Comparison of ENCODE assay signal across 30 cellular contexts in genomic region chr11:7448126-7448525, GRCh38. TPM values are rescaled to one million over a fixed set of nuclear protein-coding genes. Genes with fewer than 3 reads are reported as not detected.
DNase-seq lines count a peak whose midpoint lies in the region; ATAC-seq, FAIRE-seq and TF ChIP-seq lines count a peak whose summit lies in the region.
"Had no signal": no experiment of that assay in that cellular context is flagged by ENCODE, and none has a peak within 500 bp of the region (broad histone marks: within the 10 kb centered on the region; RNA-seq: fewer than 3 reads in every experiment).

No MANE protein-coding gene starts in this region.

- no peaks in the 10 kb centered on the region for H3K36me3 Mint-ChIP-seq in naive thymus-derived CD8-positive, alpha-beta T cell
- H3K36me3 Mint-ChIP-seq: activated naive CD8-positive, alpha-beta T cell treated with anti-CD3 and anti-CD28 coated beads for 36 hours had no signal

- H3K4me1 Mint-ChIP-seq in naive thymus-derived CD8-positive, alpha-beta T cell, result no peaks in the 10 kb centered on the region
- H3K4me1 Mint-ChIP-seq: activated CD4-positive, alpha-beta T cell treated with anti-CD3 and anti-CD28 coated beads, Interleukin-2, amount 10 ng/mL, durations not matched to agents 24 days and 14 days; activated naive CD8-positive, alpha-beta T cell treated with anti-CD3 and anti-CD28 coated beads for 36 hours had no signal

- peak in 2 of 3 experiments; percentile 10 to 19; a peak in 1 of 6 replicates for TF ChIP-seq CTCF in K562 (IDR thresholded peaks at IDR 0.05 in 2 of 3, conservative IDR thresholded peaks at IDR 0.05 in 1 of 3; ENCODE audit: insufficient read depth in 2 of 3, low read depth in 1 of 3, low read length in 3 of 3)

- 2% methylated on average over 11 of the region's 11 CpGs for WGBS in K562 (ENCODE audit: insufficient coverage, low coverage, missing lambda C conversion rate)

- FAIRE-seq in K562 (lab: Jason Lieb, UNC), result no peak
- FAIRE-seq: G401.6, keratinocyte, RCC 7860 had no signal

- H3K27ac Mint-ChIP-seq in naive thymus-derived CD8-positive, alpha-beta T cell, result no peak overlapping the region
- H3K27ac Mint-ChIP-seq: activated CD4-positive, alpha-beta T cell treated with anti-CD3 and anti-CD28 coated beads, Interleukin-2, amount 10 ng/mL, durations not matched to agents 24 days and 14 days; activated naive CD8-positive, alpha-beta T cell treated with anti-CD3 and anti-CD28 coated beads for 36 hours had no signal

- H2AFZ ChIP-seq in Karpas-422 (ENCODE audit: low read length) (no peak overlapping the region), K562 (ENCODE audit: low read depth, low read length) (no peak overlapping the region)

- H3K9ac ChIP-seq in Karpas-422 (ENCODE audit: low read length) (no peak overlapping the region), K562 (ENCODE audit: insufficient read depth in 1 of 2, low read depth in 2 of 2, low read length in 2 of 2) (no peak overlapping the region)
- H3K9ac ChIP-seq: BLaER1 treated with 17β-estradiol and CSF1 and Interleukin-3, amounts not matched to agents 10 nM and 100 nM; KMS-11 had no signal

- no peak for TF ChIP-seq POLR2A in K562 (conservative IDR thresholded peaks at IDR 0.05)

- in situ Hi-C loops in K562 (cut with MboI), result loop anchor here (10.0 kb wide), 1 partner anchor 353 kb away; no protein-coding TSS in a partner anchor

- no peaks in the 10 kb centered on the region for H3K9me3 Mint-ChIP-seq in naive thymus-derived CD8-positive, alpha-beta T cell
- H3K9me3 Mint-ChIP-seq: activated CD4-positive, alpha-beta T cell treated with anti-CD3 and anti-CD28 coated beads, Interleukin-2, amount 10 ng/mL, durations not matched to agents 24 days and 14 days; activated naive CD8-positive, alpha-beta T cell treated with anti-CD3 and anti-CD28 coated beads for 36 hours; activated T-cell treated with anti-CD3 and anti-CD28 coated beads, Interleukin-2, amount 50 U/mL, for 4 hours; naive B cell had no signal

- POLR2A ChIA-PET in K562 (lab: Yijun Ruan, JAX), result no interaction called here
- POLR2A ChIA-PET in naive thymus-derived CD8-positive, alpha-beta T cell (lab: Charles Lee), result no interaction called here

- no peak for TF ChIP-seq EP300 in K562 (IDR thresholded peaks at IDR 0.05; ENCODE audit: low read length)

- H3K27me3 Mint-ChIP-seq in naive thymus-derived CD8-positive, alpha-beta T cell, result peaks cover 0 to 8% (median 2%) of the 10 kb centered on the region in 5 donors
- H3K27me3 Mint-ChIP-seq: activated CD4-positive, alpha-beta T cell treated with anti-CD3 and anti-CD28 coated beads, Interleukin-2, amount 10 ng/mL, durations not matched to agents 24 days and 14 days; activated naive CD8-positive, alpha-beta T cell treated with anti-CD3 and anti-CD28 coated beads for 36 hours; naive B cell had no signal

- intact Hi-C loops in K562 (cut with micrococcal nuclease), result no loop called here

- H3K79me2 ChIP-seq in Karpas-422 (ENCODE audit: low read length), result no peaks in the 10 kb centered on the region
- no peaks in the 10 kb centered on the region for H3K79me2 ChIP-seq in K562 (ENCODE audit: control insufficient read depth, insufficient read depth, low read length)

- TF ChIP-seq RAD21 in K562 (CRISPR knock-in tag; conservative IDR thresholded peaks at IDR 0.05 in 1 of 2, IDR thresholded peaks at IDR 0.05 in 1 of 2), result peak in 1 of 2 experiments; percentile 19; a peak in 1 of 4 replicates

- CTCF ChIA-PET in K562 (lab: Yijun Ruan, JAX; ENCODE audit: low intra/inter-chr PET ratio), result no interaction called here

- H3K4me3 Mint-ChIP-seq in naive thymus-derived CD8-positive, alpha-beta T cell, result no peak overlapping the region
- H3K4me3 Mint-ChIP-seq: activated CD4-positive, alpha-beta T cell treated with anti-CD3 and anti-CD28 coated beads, Interleukin-2, amount 10 ng/mL, durations not matched to agents 24 days and 14 days; activated naive CD8-positive, alpha-beta T cell treated with anti-CD3 and anti-CD28 coated beads for 36 hours; activated T-cell treated with anti-CD3 and anti-CD28 coated beads, Interleukin-2, amount 50 U/mL, for 4 hours; naive B cell had no signal

- no peaks in the 10 kb centered on the region for H3K9me2 ChIP-seq in Karpas-422 (replicated peaks; ENCODE audit: insufficient read depth, low read length)

- H3K4me1 ChIP-seq in Karpas-422 (ENCODE audit: low read length), result peaks cover 8% of the 10 kb centered on the region
- no peaks in the 10 kb centered on the region for H3K4me1 ChIP-seq in K562 (replicated peaks in 1 of 2; ENCODE audit: control insufficient read depth in 2 of 2, insufficient read depth in 2 of 2, low read length in 2 of 2)
- H3K4me1 ChIP-seq: breast epithelium, prostate gland, uterus had no signal

- H3K36me3 ChIP-seq in Karpas-422 (ENCODE audit: insufficient read depth, low read length) (no peaks in the 10 kb centered on the region), K562 (ENCODE audit: control insufficient read depth, insufficient read depth, low read length) (no peaks in the 10 kb centered on the region)
- H3K36me3 ChIP-seq: BLaER1 treated with 17β-estradiol and CSF1 and Interleukin-3, amounts not matched to agents 10 nM and 100 nM; breast epithelium; prostate gland; thyroid gland; uterus; WERI-Rb-1 had no signal

- peak; percentile 17 for DNase-seq in ELF-1 (ENCODE audit: low read depth, low spot score)
- DNase-seq in Karpas-422, result peak; percentile 56
- DNase-seq in K562 (ENCODE audit: extremely low read depth in 1 of 4, low spot score in 3 of 4), result no peak
- DNase-seq in iPS-NIHi7 (ENCODE audit: extremely low spot score), result peak; percentile 59
- DNase-seq in naive thymus-derived CD8-positive, alpha-beta T cell, result no peak
- no peak for DNase-seq in COR-L47 (lab: John Stamatoyannopoulos, UW)
- DNase-seq: activated CD4-positive, alpha-beta T cell treated with anti-CD3 and anti-CD28 coated beads, Interleukin-2, amount 10 ng/mL, durations not matched to agents 24 days and 14 days; activated gamma-delta T cell; activated naive CD8-positive, alpha-beta T cell treated with anti-CD3 and anti-CD28 coated beads for 36 hours; activated T-cell treated with anti-CD3 and anti-CD28 coated beads, Interleukin-2, amount 50 U/mL, for 4 hours; left ventricle myocardium superior; midbrain; naive B cell; NCI-H510A treated with DMSO at 0.1 percent for 48 hours; nucleus accumbens; SHP77 treated with DMSO at 0.1 percent for 48 hours; thyroid gland; uterus; WERI-Rb-1 had no signal

- H3K4me2 ChIP-seq in Karpas-422 (ENCODE audit: low read depth, low read length, poor library complexity, severe bottlenecking) (no peak overlapping the region), K562 (ENCODE audit: insufficient read depth, low read length) (no peak overlapping the region)
- H3K4me2 ChIP-seq: BLaER1 treated with 17β-estradiol and CSF1 and Interleukin-3, amounts not matched to agents 10 nM and 100 nM; KMS-11 had no signal

- no TSS peak for BruUV-seq in K562 (replicated peaks; lab: Mats Ljungman, UMichigan)

- H3K4me3 ChIP-seq in Karpas-422 (ENCODE audit: low read length), result no peak overlapping the region
- H3K4me3 ChIP-seq in K562, result no peak overlapping the region
- H3K4me3 ChIP-seq: BLaER1 treated with 17β-estradiol and CSF1 and Interleukin-3, amounts not matched to agents 10 nM and 100 nM; breast epithelium; prostate gland; thyroid gland; uterus had no signal

- no peak overlapping the region for H3K27ac ChIP-seq in Karpas-422 (ENCODE audit: low read length)
- H3K27ac ChIP-seq in K562 (ENCODE audit: extremely low read depth, low read depth, low read length), result no peak overlapping the region
- H3K27ac ChIP-seq: BLaER1 treated with 17β-estradiol and CSF1 and Interleukin-3, amounts not matched to agents 10 nM and 100 nM; breast epithelium; epithelial cell of prostate; HL-60; KMS-11; prostate gland; thyroid gland; uterus; WERI-Rb-1 had no signal

- H4K20me1 ChIP-seq in Karpas-422 (ENCODE audit: insufficient read depth, low read depth, low read length) (no peaks in the 10 kb centered on the region), K562 (replicated peaks; ENCODE audit: control insufficient read depth, insufficient read depth, low read length) (no peaks in the 10 kb centered on the region; the same call in 1 of the 2 replicates)
- H4K20me1 ChIP-seq: BLaER1 treated with 17β-estradiol and CSF1 and Interleukin-3, amounts not matched to agents 10 nM and 100 nM had no signal

- no peaks in the 10 kb centered on the region for H3K27me3 ChIP-seq in Karpas-422 (ENCODE audit: low read length)
- H3K27me3 ChIP-seq in K562 (ENCODE audit: control insufficient read depth in 2 of 2, insufficient read depth in 2 of 2, low read length in 2 of 2), result no peaks in the 10 kb centered on the region; a peak in 1 of 5 replicates
- H3K27me3 ChIP-seq: BLaER1 treated with 17β-estradiol and CSF1 and Interleukin-3, amounts not matched to agents 10 nM and 100 nM; breast epithelium; thyroid gland; uterus had no signal

- no peaks in the 10 kb centered on the region for H3K9me1 ChIP-seq in K562 (ENCODE audit: control insufficient read depth, insufficient read depth, low read length)

- H3K9me3 ChIP-seq in Karpas-422 (ENCODE audit: low read length) (no peaks in the 10 kb centered on the region), K562 (replicated peaks; ENCODE audit: control insufficient read depth, insufficient read depth, low read depth, low read length) (no peaks in the 10 kb centered on the region)
- H3K9me3 ChIP-seq: BLaER1 treated with 17β-estradiol and CSF1 and Interleukin-3, amounts not matched to agents 10 nM and 100 nM; breast epithelium; prostate gland; thyroid gland; uterus had no signal

- peak; percentile 57; the same call in 2 of the 3 replicates for ATAC-seq in K562
- no peak for ATAC-seq in naive thymus-derived CD8-positive, alpha-beta T cell
- no peak for ATAC-seq in GM18873 (IDR thresholded peaks at IDR 0.05; ENCODE audit: low FRiP score, unreplicated experiment)
- ATAC-seq: activated T-cell treated with anti-CD3 and anti-CD28 coated beads, Interleukin-2, amount 50 U/mL, for 4 hours; left ventricle myocardium superior; sciatic nerve had no signal

RNA-seq across cellular contexts. Expression of gene OLFML1, which starts 37.2 kb away (rescaled TPM):
- not detected in 2 replicates for total RNA-seq in Karpas-422 (2014; rRNA removed; shearing (Covaris generic); ENCODE audit: low replicate concordance)
- not detected in 2 replicates for total RNA-seq in K562 (2011; cell fraction: chromatin; rRNA removed; ENCODE audit: low replicate concordance)
- total RNA-seq in K562 (2011; cell fraction: nucleolus; rRNA removed), result not detected in 2 replicates
- total RNA-seq in K562 (2011; cell fraction: nucleoplasm; rRNA removed), result not detected in 2 replicates
- not detected in 2 replicates for total RNA-seq in K562 (2014; rRNA removed)
- total RNA-seq in K562 (2014; rRNA removed; fragmentation: Illumina TruSeq; extraction: Trizol), result not detected in 2 replicates
- not detected in 2 replicates for total RNA-seq in K562 (2015; rRNA removed; fragmentation: Illumina TruSeq; extraction: Trizol)
- total RNA-seq in K562 (2021), result not detected in 2 replicates
- polyA plus RNA-seq in K562 (2011; rRNA removed), result not detected in 2 replicates
- not detected in 2 replicates for polyA plus RNA-seq in K562 (2011; cell fraction: cytosol; rRNA removed)
- not detected in 2 replicates for polyA plus RNA-seq in K562 (2011; cell fraction: nucleus; rRNA removed)
- 0.03 TPM in 1 of 2 replicates, not detected in the other for polyA plus RNA-seq in K562 (2012)
- not detected in 2 replicates for polyA plus RNA-seq in K562 (2014; fragmentation: Illumina TruSeq; extraction: Trizol)
- not detected for polyA plus RNA-seq in K562 (2014; fragmentation: Nextera tagmentation; extraction: Ambion mirVana)
- polyA plus RNA-seq in K562 (2014; rRNA removed), result not detected in 2 replicates
- polyA minus RNA-seq in K562 (2011; rRNA and poly(A)+ RNA removed), result not detected in 2 replicates
- not detected in 2 replicates for polyA minus RNA-seq in K562 (2011; cell fraction: cytosol; rRNA and poly(A)+ RNA removed)
- not detected in 2 replicates for polyA minus RNA-seq in K562 (2011; cell fraction: nucleus; rRNA and poly(A)+ RNA removed)
- not detected for total RNA-seq in naive thymus-derived CD8-positive, alpha-beta T cell
- polyA plus RNA-seq in naive thymus-derived CD8-positive, alpha-beta T cell, result under 1 TPM in 2 of 3 donors, not detected in 1; 0.15 to 0.22 TPM
- total RNA-seq: activated CD4-positive, alpha-beta T cell treated with anti-CD3 and anti-CD28 coated beads, Interleukin-2, amount 10 ng/mL, durations not matched to agents 24 days and 14 days; activated naive CD8-positive, alpha-beta T cell treated with anti-CD3 and anti-CD28 coated beads for 36 hours; activated T-cell treated with anti-CD3 and anti-CD28 coated beads, Interleukin-2, amount 50 U/mL, for 4 hours had no signal
- polyA plus RNA-seq: keratinocyte had no signal

Comparison
In these comparisons a context has a peak if more than half of its experiments do, and no peak if none do; other contexts are left out.
1. DNase-seq: peak in ELF-1 (single experiment), Karpas-422 (single experiment) and iPS-NIHi7 (single experiment); none in K562 (0 of 4), naive thymus-derived CD8-positive, alpha-beta T cell (0 of 10) and COR-L47 (single experiment).